ENCODE assay signal across 12 cellular contexts in the genomic region with DNA sequence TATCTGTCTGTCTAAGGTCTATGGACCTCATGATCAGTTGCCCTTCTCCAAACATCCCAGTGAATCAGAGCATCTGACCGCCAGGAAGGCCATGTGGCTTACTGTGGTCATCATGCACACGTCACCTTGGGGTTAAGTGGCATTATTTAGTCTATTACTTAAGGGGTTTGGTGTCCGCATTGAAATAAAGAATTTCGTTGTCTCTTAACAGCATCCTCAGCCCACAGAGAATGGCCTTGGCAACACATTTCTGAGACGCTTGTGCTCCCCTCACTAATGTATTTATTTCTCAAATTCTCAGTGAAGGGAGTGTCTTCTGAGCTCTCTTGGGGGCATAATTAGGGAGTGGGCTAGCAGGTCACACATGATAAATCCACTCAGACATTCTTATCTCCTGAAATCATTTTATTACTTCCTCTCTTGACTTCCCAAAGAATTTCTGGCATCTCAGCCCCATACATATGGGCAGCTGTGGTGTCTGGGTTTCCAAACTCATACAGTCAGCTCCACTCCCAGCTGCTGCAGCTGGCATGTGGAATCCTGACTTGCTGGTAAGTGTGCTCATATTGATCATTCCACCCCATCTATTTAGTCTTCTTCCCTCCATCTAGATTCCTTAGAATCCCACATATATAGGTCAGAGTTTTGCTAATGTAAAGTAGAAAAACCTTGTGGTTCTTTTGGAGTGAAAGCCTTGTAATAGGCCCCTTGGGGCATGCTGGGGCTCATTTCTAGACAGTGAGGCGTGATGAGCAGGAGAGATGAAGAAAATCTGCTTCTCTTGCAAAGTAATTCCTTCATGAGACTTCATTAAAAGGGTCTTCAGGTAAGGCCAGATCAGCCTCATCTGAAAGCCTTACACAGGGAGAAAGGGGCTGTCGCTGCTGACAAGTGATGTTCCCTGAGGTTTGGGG.
DNase-seq lines count a peak whose midpoint lies in the region; ATAC-seq, FAIRE-seq and TF ChIP-seq lines count a peak whose summit lies in the region.
"Had no signal": no experiment of that assay in that cellular context is flagged by ENCODE, and none has a peak within 500 bp of the region (broad histone marks: within the 10 kb centered on the region; RNA-seq: fewer than 3 reads in every experiment).

No MANE protein-coding gene starts in this region.

- H3K27me3 ChIP-seq in PC-3 (ENCODE audit: low read length) (no peaks in the 10 kb centered on the region), H1 (replicated peaks in 1 of 4; ENCODE audit: control insufficient read depth in 3 of 4, extremely low read depth in 1 of 4, insufficient read depth in 3 of 4, low read length in 3 of 4) (no peaks in the 10 kb centered on the region), osteoblast (ENCODE audit: insufficient read depth, low read length) (no peaks in the 10 kb centered on the region)
- H3K27me3 ChIP-seq: testis had no signal

- H3K18ac ChIP-seq in H1 (ENCODE audit: extremely low read depth, low read length), result no peak overlapping the region

- H3K4me2 ChIP-seq in PC-3 (ENCODE audit: low read length), result 0 out of 2 replicates have a peak overlapping the region, but pooled peaks have one; percentile 4
- H3K4me2 ChIP-seq in H1 (ENCODE audit: insufficient read depth in 1 of 2, low read depth in 2 of 2, low read length in 2 of 2), result no peak overlapping the region
- peak overlapping the region; percentile 73 for H3K4me2 ChIP-seq in osteoblast (ENCODE audit: insufficient read depth, low read length)

- no peak for TF ChIP-seq RAD21 in H1 (IDR thresholded peaks at IDR 0.05 in 1 of 2, conservative IDR thresholded peaks at IDR 0.05 in 1 of 2; ENCODE audit: low read depth in 2 of 2, low read length in 2 of 2)

- TF ChIP-seq EP300 in H1 (IDR thresholded peaks at IDR 0.05; ENCODE audit: borderline replicate concordance in 1 of 2, low read depth in 2 of 2, low read length in 2 of 2), result no peak

- H3K9ac ChIP-seq in PC-3 (ENCODE audit: low read length), result no peak overlapping the region
- no peak overlapping the region for H3K9ac ChIP-seq in H1 (replicated peaks in 1 of 4; ENCODE audit: extremely low read depth in 1 of 4, low read depth in 3 of 4, low read length in 3 of 4)

- no peaks in the 10 kb centered on the region for H3F3A ChIP-seq in PC-3 (ENCODE audit: low read length, unreplicated experiment)

- H3K23me2 ChIP-seq in H1 (ENCODE audit: low read depth, low read length), result no peaks in the 10 kb centered on the region; the same call in 1 of the 2 replicates

- TF ChIP-seq CTCF in PC-3 (conservative IDR thresholded peaks at IDR 0.05; ENCODE audit: low read depth, low read length), result no peak
- TF ChIP-seq CTCF in H1 (IDR thresholded peaks at IDR 0.05; ENCODE audit: control extremely low read depth in 1 of 3, insufficient read depth in 1 of 3, low read depth in 1 of 3, low read length in 3 of 3), result no peak
- TF ChIP-seq CTCF in osteoblast (IDR thresholded peaks at IDR 0.05; ENCODE audit: extremely low read depth, low read depth, low read length), result no peak

- H2AFZ ChIP-seq in PC-3 (ENCODE audit: low read length), result no peak overlapping the region
- H2AFZ ChIP-seq in H1 (ENCODE audit: low read length), result no peak overlapping the region
- H2AFZ ChIP-seq in osteoblast (ENCODE audit: low read length), result no peak overlapping the region

- no peak for TF ChIP-seq POLR2A in H1 (IDR thresholded peaks at IDR 0.05; ENCODE audit: control extremely low read depth in 1 of 2, low read depth in 2 of 2, low read length in 2 of 2)

- H2BK120ac ChIP-seq in H1 (replicated peaks; ENCODE audit: low read depth, low read length), result no peak overlapping the region

- no peak overlapping the region for H4K91ac ChIP-seq in H1 (replicated peaks; ENCODE audit: insufficient read length, low read length)

- 88% methylated on average over 7 of the region's 7 CpGs; no CpG with 5 or more reads in 1 of the 2 experiments for WGBS in H1 (ENCODE audit: extremely low coverage in 1 of 2, insufficient coverage in 1 of 2, insufficient read length in 1 of 2, insufficient replicate concordance in 2 of 2, low coverage in 1 of 2, low lambda C conversion rate in 2 of 2, missing lambda C conversion rate in 1 of 2), 2 experiments

- intact Hi-C loops in PC-3 (cut with micrococcal nuclease), result no loop called here

- FAIRE-seq in H1 (lab: Jason Lieb, UNC), result no peak

- no peak overlapping the region for H2BK20ac ChIP-seq in H1 (ENCODE audit: low read length)

- no peak overlapping the region for H3K27ac ChIP-seq in PC-3 (ENCODE audit: low read length)
- H3K27ac ChIP-seq in H1 (ENCODE audit: low read depth, low read length), result no peak overlapping the region
- peak overlapping the region; percentile 99 for H3K27ac ChIP-seq in osteoblast (ENCODE audit: low read depth, low read length)
- H3K27ac ChIP-seq: testis had no signal

- no peak overlapping the region for H3K4ac ChIP-seq in H1 (replicated peaks; ENCODE audit: insufficient read length, low read depth, low read length)

- H3K56ac ChIP-seq in H1 (replicated peaks; ENCODE audit: insufficient read length, low read depth, low read length), result no peak overlapping the region

- H4K20me1 ChIP-seq in PC-3 (ENCODE audit: low read length) (no peaks in the 10 kb centered on the region), H1 (replicated peaks in 1 of 2; ENCODE audit: control insufficient read depth in 1 of 2, insufficient read depth in 2 of 2, low read length in 2 of 2) (no peaks in the 10 kb centered on the region), osteoblast (ENCODE audit: insufficient read depth, low read length) (no peaks in the 10 kb centered on the region)

- no peaks in the 10 kb centered on the region for H3K9me3 ChIP-seq in PC-3 (ENCODE audit: low read length)
- no peaks in the 10 kb centered on the region for H3K9me3 ChIP-seq in H1 (ENCODE audit: insufficient read depth in 2 of 2, low read depth in 1 of 2, low read length in 1 of 2)
- H3K9me3 ChIP-seq in osteoblast (ENCODE audit: low read depth, low read length), result no peaks in the 10 kb centered on the region
- H3K9me3 ChIP-seq: testis had no signal

- H3K79me2 ChIP-seq in PC-3 (ENCODE audit: low read length) (no peaks in the 10 kb centered on the region), H1 (ENCODE audit: control insufficient read depth in 1 of 2, insufficient read depth in 2 of 2, low read length in 2 of 2) (no peaks in the 10 kb centered on the region), osteoblast (ENCODE audit: insufficient read depth, low read length) (no peaks in the 10 kb centered on the region)

- H2BK12ac ChIP-seq in H1 (ENCODE audit: low read depth, low read length), result peak overlapping the region; percentile 95

- POLR2A ChIA-PET in PC-3 (lab: Charles Lee; ENCODE audit: unreplicated experiment), result no interaction called here
- POLR2A ChIA-PET in H1 (lab: Charles Lee; ENCODE audit: partially characterized antibody), result no interaction called here

- H3K79me1 ChIP-seq in H1 (ENCODE audit: low read depth, low read length), result no peaks in the 10 kb centered on the region

- no peak overlapping the region for H3K23ac ChIP-seq in H1 (ENCODE audit: insufficient read length)

- H3K14ac ChIP-seq in H1 (ENCODE audit: insufficient read length), result no peak overlapping the region

- no peaks in the 10 kb centered on the region for H3K36me3 ChIP-seq in PC-3 (ENCODE audit: low read depth, low read length)
- H3K36me3 ChIP-seq in H1 (ENCODE audit: control insufficient read depth in 2 of 4, insufficient read depth in 4 of 4, low read length in 3 of 4), result no peaks in the 10 kb centered on the region
- H3K36me3 ChIP-seq in osteoblast (ENCODE audit: insufficient read depth, low read length), result no peaks in the 10 kb centered on the region

- BruUV-seq in PC-3 (replicated peaks; lab: Mats Ljungman, UMichigan), result no TSS peak

- DNase-seq in ELF-1 (ENCODE audit: low read depth, low spot score) (peak; percentile 30), PC-3 (peak; percentile 76), H1 (ENCODE audit: low read depth in 1 of 2, low spot score in 2 of 2) (no peak), osteoblast (ENCODE audit: insufficient read length, low spot score, missing footprints) (peak; percentile 48), NCI-H510A treated with DMSO at 0.1 percent for 48 hours (lab: John Stamatoyannopoulos, UW) (no peak), cortex of kidney (lab: John Stamatoyannopoulos, UW) (no peak)
- DNase-seq: NCI-H1436 treated with DMSO at 0.1 percent for 48 hours; stimulated activated CD4-positive, alpha-beta T cell treated with anti-CD3 and anti-CD28 coated beads, Interleukin-2, amount 100 ng/mL, for 48 hours; testis had no signal

- peak overlapping the region; percentile 71; the same call in 1 of the 2 replicates for H2BK5ac ChIP-seq in H1 (ENCODE audit: low read depth, low read length)

- ATAC-seq in PC-3 (peak; percentile 87), HG03442 (IDR thresholded peaks at IDR 0.05; ENCODE audit: unreplicated experiment) (no peak), GM19452 (IDR thresholded peaks at IDR 0.05; ENCODE audit: unreplicated experiment) (no peak)
- ATAC-seq: activated T-helper 17 cell treated with anti-CD3 and anti-CD28 coated beads, Interleukin-2, amount 50 U/mL, for 72 hours had no signal

- peak overlapping the region; percentile 86; the same call in 1 of the 2 replicates for H2AK5ac ChIP-seq in H1 (ENCODE audit: low read depth, low read length)

- H3K4me1 ChIP-seq in PC-3 (ENCODE audit: insufficient read depth, low read length) (peaks cover 18% of the 10 kb centered on the region), H1 (replicated peaks in 1 of 4; ENCODE audit: control insufficient read depth in 3 of 4, insufficient read depth in 4 of 4, low read length in 3 of 4) (peaks cover 0 to 2% (median 0%) of the 10 kb centered on the region in 4 experiments; a peak in 1 of 7 replicates), osteoblast (ENCODE audit: insufficient read depth, low read length) (peaks cover 42% of the 10 kb centered on the region)
- H3K4me1 ChIP-seq: testis had no signal

- CTCF ChIA-PET in PC-3 (lab: Charles Lee) (interaction anchor here (0.5 to 1.4 kb wide), 2 partner anchors 32 to 129 kb away, joined by 3 read pairs; no protein-coding TSS in a partner anchor), H1 (lab: Charles Lee; ENCODE audit: partially characterized antibody) (interaction anchor here (0.5 to 2.2 kb wide), 7 partner anchors 9 to 144 kb away, joined by 3 to 7 read pairs (median 4); no protein-coding TSS in a partner anchor)

- no peak overlapping the region for H2BK15ac ChIP-seq in H1 (ENCODE audit: low read length)

- H4K8ac ChIP-seq in H1 (ENCODE audit: extremely low read depth, insufficient read depth, low read length), result no peak overlapping the region; the same call in 1 of the 2 replicates

- H3K4me3 ChIP-seq in PC-3 (ENCODE audit: low read length) (no peak overlapping the region), H1 (ENCODE audit: extremely low read depth in 1 of 4, insufficient read depth in 2 of 4, low read depth in 3 of 4, low read length in 4 of 4) (no peak overlapping the region), osteoblast (ENCODE audit: insufficient read depth, low read length) (peak overlapping the region; percentile 14)
- H3K4me3 ChIP-seq: testis had no signal

- H4K5ac ChIP-seq in H1 (ENCODE audit: insufficient read length, low read depth, low read length), result no peak overlapping the region

- H3K9me2 ChIP-seq in PC-3 (replicated peaks; ENCODE audit: low read length), result no peaks in the 10 kb centered on the region

TF ChIP-seq in H1, 55 proteins besides CTCF, POLR2A, EP300 and RAD21 (continues in another document):
- TF ChIP-seq KDM1A (IDR thresholded peaks at IDR 0.05; ENCODE audit: borderline replicate concordance, low read length) (no peak), ASH2L (IDR thresholded peaks at IDR 0.05; ENCODE audit: low read length) (no peak)

Comparison
In these comparisons a context has a peak if more than half of its experiments do, and no peak if none do; other contexts are left out.
1. DNase-seq: peak in ELF-1 (single experiment), PC-3 (single experiment) and osteoblast (single experiment); none in H1 (0 of 2), NCI-H510A treated with DMSO at 0.1 percent for 48 hours (single experiment) and cortex of kidney (single experiment).
2. H3K4me2 ChIP-seq: peak in PC-3 (single experiment) and osteoblast (single experiment); none in H1 (0 of 2).